In genomic region chr4:53307210-53307609, GRCh38 we compare ENCODE assay signal across 19 cellular contexts.
"Had no signal": no experiment of that assay in that cellular context is flagged by ENCODE, and none has a peak within 500 bp of the region (broad histone marks: within the 10 kb centered on the region; RNA-seq: fewer than 3 reads in every experiment).

No MANE protein-coding gene starts in this region.

- FAIRE-seq: bronchial epithelial cell, endometrium had no signal

- H3K27ac ChIP-seq: esophagus muscularis mucosa, foreskin keratinocyte, lower lobe of right lung, right lobe of liver, upper lobe of left lung had no signal

- H3K4me3 Mint-ChIP-seq: activated naive CD8-positive, alpha-beta T cell treated with anti-CD3 and anti-CD28 coated beads for 36 hours; naive thymus-derived CD4-positive, alpha-beta T cell; T-helper 17 cell had no signal

- ATAC-seq: foreskin keratinocyte; left cardiac atrium; naive thymus-derived CD4-positive, alpha-beta T cell; T-helper 17 cell had no signal

- H3K4me1 ChIP-seq: foreskin keratinocyte, lower lobe of right lung, right lobe of liver, upper lobe of left lung had no signal

- H3K27me3 Mint-ChIP-seq: activated naive CD8-positive, alpha-beta T cell treated with anti-CD3 and anti-CD28 coated beads for 36 hours; naive thymus-derived CD4-positive, alpha-beta T cell; T-helper 17 cell had no signal

- H3K4me3 ChIP-seq: esophagus muscularis mucosa, lower lobe of right lung, right lobe of liver, suprapubic skin, upper lobe of left lung had no signal

- H3K36me3 ChIP-seq: lower lobe of right lung, right lobe of liver, suprapubic skin, upper lobe of left lung had no signal

- DNase-seq: activated CD4-positive, alpha-beta T cell treated with anti-CD3 and anti-CD28 coated beads, Interleukin-2, amount 50 U/mL, for 4 hours; activated gamma-delta T cell; activated naive CD8-positive, alpha-beta T cell treated with anti-CD3 and anti-CD28 coated beads for 36 hours; activated T-cell treated with anti-CD3 and anti-CD28 coated beads, Interleukin-2, amount 50 U/mL, for 1 hour; anterior cingulate cortex; foreskin keratinocyte; left cardiac atrium; lower lobe of right lung; naive thymus-derived CD4-positive, alpha-beta T cell; right lobe of liver; stimulated activated CD4-positive, alpha-beta T cell treated with anti-CD3 and anti-CD28 coated beads, Interleukin-12 subunit alpha, Interleukin-12 subunit beta, amount 100 ng/mL, for 4 hours; stimulated activated CD4-positive, alpha-beta T cell treated with anti-CD3 and anti-CD28 coated beads, Interleukin-2, amount 100 ng/mL, for 48 hours; stimulated activated naive CD4-positive, alpha-beta T cell treated with Interleukin-2 at 50 U/mL for 16 hours; T-helper 17 cell; upper lobe of left lung had no signal

- H3K27me3 ChIP-seq: esophagus muscularis mucosa, foreskin keratinocyte, right lobe of liver, suprapubic skin, upper lobe of left lung had no signal

- H3K27ac Mint-ChIP-seq: activated naive CD8-positive, alpha-beta T cell treated with anti-CD3 and anti-CD28 coated beads for 36 hours; naive thymus-derived CD4-positive, alpha-beta T cell; T-helper 17 cell had no signal

- H3K9me3 ChIP-seq: esophagus muscularis mucosa, lower lobe of right lung, right lobe of liver, suprapubic skin, upper lobe of left lung had no signal
